In the genomic region with DNA sequence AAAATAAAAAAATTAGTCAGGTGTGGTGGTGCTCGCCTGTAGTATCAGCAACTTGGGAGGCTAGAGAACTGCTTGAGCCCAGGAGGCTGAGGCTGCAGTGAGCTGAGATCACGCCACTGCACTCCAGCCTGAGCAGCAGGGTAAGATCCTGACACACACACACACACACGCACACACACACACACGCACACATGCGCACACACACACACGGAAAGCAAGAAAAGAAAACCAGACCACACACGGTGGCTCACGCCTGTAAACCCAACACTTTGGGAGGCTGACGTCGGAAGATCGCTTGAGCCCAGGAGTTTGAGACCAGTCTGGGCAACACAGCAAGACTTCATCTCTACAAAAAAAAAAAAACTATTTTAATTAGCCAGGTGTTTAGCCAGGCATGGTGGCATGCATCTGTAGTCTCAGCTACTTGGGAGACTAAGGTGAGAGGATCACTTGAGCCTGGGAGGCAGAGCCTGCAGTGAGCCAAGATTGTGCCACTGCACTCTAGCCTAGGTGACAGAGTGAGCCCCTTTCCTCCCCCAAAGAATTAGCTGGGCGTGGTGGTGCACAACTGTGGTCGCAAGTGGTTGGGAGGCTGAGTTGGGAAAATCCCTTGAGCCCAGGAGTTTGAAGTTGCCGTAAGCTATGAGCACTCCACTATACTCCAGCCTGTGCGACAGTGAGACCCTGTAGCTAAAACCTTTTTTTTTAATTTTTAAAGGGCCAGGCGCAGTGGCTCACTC, we compare ENCODE assay signal across 15 cellular contexts. TPM values are rescaled to one million over a fixed set of nuclear protein-coding genes. Genes with fewer than 3 reads are reported as not detected.
DNase-seq lines count a peak whose midpoint lies in the region; ATAC-seq, FAIRE-seq and TF ChIP-seq lines count a peak whose summit lies in the region.
"Had no signal": no experiment of that assay in that cellular context is flagged by ENCODE, and none has a peak within 500 bp of the region (broad histone marks: within the 10 kb centered on the region; RNA-seq: fewer than 3 reads in every experiment).

No MANE protein-coding gene starts in this region.

- POLR2A ChIA-PET in A549 (lab: Yijun Ruan, JAX), result interaction anchor here (1.0 kb wide), 1 partner anchor 44 kb away, joined by 3 read pairs; a partner anchor contains a TSS

- CTCF ChIA-PET in A549 (lab: Yijun Ruan, JAX), result interaction anchor here (0.6 to 1.3 kb wide), 2 partner anchors 12 to 89 kb away, joined by 3 to 4 read pairs; no protein-coding TSS in a partner anchor

- no peak for TF ChIP-seq RAD21 in A549 (conservative IDR thresholded peaks at IDR 0.05 in 1 of 2, IDR thresholded peaks at IDR 0.05 in 1 of 2)

- H3K9me2 ChIP-seq in hepatocyte (replicated peaks; ENCODE audit: insufficient read depth), result no peaks in the 10 kb centered on the region

- H3K4me2 ChIP-seq in A549, result peak overlapping the region; percentile 77
- no peak overlapping the region for H3K4me2 ChIP-seq in hepatocyte

- DNase-seq in A549 (ENCODE audit: low read depth in 1 of 2, low spot score in 1 of 2) (no peak), hepatocyte (ENCODE audit: low spot score) (no peak), stomach (no peak), T-helper 9 cell (no peak), NCI-H1417 treated with DMSO at 0.1 percent for 48 hours (lab: John Stamatoyannopoulos, UW) (no peak), DMS 273 treated with DMSO at 0.1 percent for 48 hours (lab: John Stamatoyannopoulos, UW) (no peak), amniotic stem cell (lab: John Stamatoyannopoulos, UW) (no peak)
- DNase-seq: C1 segment of cervical spinal cord, COR-L47, H7, MV-4-11, NCI-H1436 treated with DMSO at 0.1 percent for 48 hours, NCI-H2081, NCI-H524 had no signal

- FAIRE-seq in A549 (lab: Jason Lieb, UNC), result no peak

- H3K27ac ChIP-seq in A549 (peak overlapping the region; percentile 80 to 90; a peak in 4 of 6 replicates), VCaP (peak overlapping the region; percentile 84), hepatocyte (peak overlapping the region; percentile 69), stomach (peak overlapping the region in 3 of 5 donors; percentile 35 to 81 (median 73))

- H4K20me1 ChIP-seq in hepatocyte (ENCODE audit: insufficient read depth, poor library complexity, severe bottlenecking), result no peaks in the 10 kb centered on the region

- no peak for TF ChIP-seq CTCF in A549 (IDR thresholded peaks at IDR 0.05)
- no peak for TF ChIP-seq CTCF in VCaP (conservative IDR thresholded peaks at IDR 0.05)
- TF ChIP-seq CTCF in hepatocyte (IDR thresholded peaks at IDR 0.05; ENCODE audit: poor library complexity), result no peak
- no peak for TF ChIP-seq CTCF in stomach (IDR thresholded peaks at IDR 0.05)

- H3K4me3 ChIP-seq in A549 (no peak overlapping the region), hepatocyte (no peak overlapping the region), stomach (no peak overlapping the region)

- TF ChIP-seq POLR2A in A549 (IDR thresholded peaks at IDR 0.05; ENCODE audit: low read length) (no peak), stomach (IDR thresholded peaks at IDR 0.05) (no peak)

- H3K4me1 ChIP-seq in A549 (peaks cover 59% of the 10 kb centered on the region), hepatocyte (ENCODE audit: insufficient read depth) (peaks cover 26% of the 10 kb centered on the region), stomach (peaks cover 0 to 51% (median 37%) of the 10 kb centered on the region in 4 donors)

- no peak overlapping the region for H2AFZ ChIP-seq in hepatocyte

- H3K27me3 ChIP-seq in hepatocyte (no peaks in the 10 kb centered on the region), stomach (no peaks in the 10 kb centered on the region)

- H3K36me3 ChIP-seq in hepatocyte (replicated peaks; ENCODE audit: insufficient read depth, low read depth) (no peaks in the 10 kb centered on the region), stomach (peaks cover 47 to 95% (median 87%) of the 10 kb centered on the region in 4 donors)

- no peak for ATAC-seq in A549

- intact Hi-C loops in stomach (cut with DNase I; ENCODE audit: low total_unique reads), result no loop called here

- peaks cover 36% of the 10 kb centered on the region for H3K79me2 ChIP-seq in hepatocyte

- H3K9me3 ChIP-seq in A549 (no peaks in the 10 kb centered on the region), hepatocyte (ENCODE audit: low read depth) (no peaks in the 10 kb centered on the region), stomach (no peaks in the 10 kb centered on the region)

- 87% methylated on average over 16 of the region's 16 CpGs for WGBS in A549 (ENCODE audit: missing lambda C conversion rate)
- 86% methylated on average over 16 of the region's 16 CpGs for whole genome bisulfite sequencing in hepatocyte (ENCODE audit: low lambda C conversion rate, missing lambda C conversion rate)
- WGBS in stomach, 5 donors, result 86 to 93% (median 92%) methylated on average over 15 to 16 of the region's 16 CpGs

- TF ChIP-seq EP300 in A549 (IDR thresholded peaks at IDR 0.05) (no peak), stomach (IDR thresholded peaks at IDR 0.05) (no peak)

TF ChIP-seq in A549, 52 proteins besides CTCF, POLR2A, EP300 and RAD21:
- TF ChIP-seq TFCP2L1 (CRISPR knock-in tag; IDR thresholded peaks at IDR 0.05), result no peak
- TF ChIP-seq ZC3H11A (IDR thresholded peaks at IDR 0.05), result no peak
- TF ChIP-seq, protein P1, sequence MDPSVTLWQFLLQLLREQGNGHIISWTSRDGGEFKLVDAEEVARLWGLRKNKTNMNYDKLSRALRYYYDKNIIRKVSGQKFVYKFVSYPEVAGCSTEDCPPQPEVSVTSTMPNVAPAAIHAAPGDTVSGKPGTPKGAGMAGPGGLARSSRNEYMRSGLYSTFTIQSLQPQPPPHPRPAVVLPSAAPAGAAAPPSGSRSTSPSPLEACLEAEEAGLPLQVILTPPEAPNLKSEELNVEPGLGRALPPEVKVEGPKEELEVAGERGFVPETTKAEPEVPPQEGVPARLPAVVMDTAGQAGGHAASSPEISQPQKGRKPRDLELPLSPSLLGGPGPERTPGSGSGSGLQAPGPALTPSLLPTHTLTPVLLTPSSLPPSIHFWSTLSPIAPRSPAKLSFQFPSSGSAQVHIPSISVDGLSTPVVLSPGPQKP (IDR thresholded peaks at IDR 0.05; ENCODE audit: low read depth, low read length), result no peak
- TF ChIP-seq, protein P2, sequence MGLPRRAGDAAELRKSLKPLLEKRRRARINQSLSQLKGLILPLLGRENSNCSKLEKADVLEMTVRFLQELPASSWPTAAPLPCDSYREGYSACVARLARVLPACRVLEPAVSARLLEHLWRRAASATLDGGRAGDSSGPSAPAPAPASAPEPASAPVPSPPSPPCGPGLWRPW (IDR thresholded peaks at IDR 0.05), result no peak
- no peak for TF ChIP-seq FOSL2 (IDR thresholded peaks at IDR 0.05)
- TF ChIP-seq FOSL2 (CRISPR knock-in tag; IDR thresholded peaks at IDR 0.05), result no peak
- TF ChIP-seq JUNB (IDR thresholded peaks at IDR 0.05), result no peak

RNA-seq across cellular contexts. Expression of a gene that starts 44.5 kb away (rescaled TPM):
- 149 and 154 TPM in 2 replicates for polyA plus RNA-seq in A549 (2011; rRNA removed)
- 29.0 and 29.7 TPM in 2 replicates for polyA plus RNA-seq in A549 (2012; cell fraction: cytosol; rRNA removed)
- 42.1 and 64.3 TPM in 2 replicates for polyA plus RNA-seq in A549 (2012; cell fraction: nucleus; rRNA removed)
- polyA plus RNA-seq in A549 (2017; fragmentation: RNase III; extraction: RNeasy Plus Mini Kit Qiagen cat#74134 plus additional on column Dnase treatment), result 58.8 to 60.9 TPM (median 60.7 TPM) in 3 replicates
- polyA minus RNA-seq in A549 (2011; rRNA and poly(A)+ RNA removed), result 319 and 375 TPM in 2 replicates
- 147 and 159 TPM in 2 replicates for total RNA-seq in hepatocyte
- 45.2 and 48.6 TPM in 2 replicates for polyA plus RNA-seq in hepatocyte
- 100 to 1,000 TPM; 158 to 529 (median 237) TPM for total RNA-seq in stomach
- polyA plus RNA-seq in stomach, result 10 to 100 TPM; 33.5 to 44.3 (median 35.6) TPM
